In the genomic region with DNA sequence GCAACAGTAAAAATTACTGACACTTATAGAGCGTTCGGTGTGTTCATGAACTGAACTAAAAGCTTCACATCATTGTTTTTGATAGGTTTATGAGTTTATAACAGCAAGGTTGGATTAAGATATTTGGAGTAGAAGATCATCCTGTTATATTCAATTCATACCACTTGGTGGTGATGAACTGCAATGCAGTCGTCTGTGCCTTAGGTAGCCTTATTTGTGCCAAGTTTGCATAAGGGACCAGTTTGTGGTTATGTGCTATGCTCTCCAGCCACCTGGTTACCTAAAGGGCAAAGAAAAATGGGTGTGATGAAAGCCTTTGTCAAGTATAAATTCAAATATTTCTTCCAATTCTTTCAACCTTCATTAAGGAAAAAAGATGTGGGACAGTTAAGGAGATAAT, we compare ENCODE assay signal across 16 cellular contexts.
DNase-seq lines count a peak whose midpoint lies in the region; ATAC-seq and TF ChIP-seq lines count a peak whose summit lies in the region.
"Had no signal": no experiment of that assay in that cellular context is flagged by ENCODE, and none has a peak within 500 bp of the region (broad histone marks: within the 10 kb centered on the region; RNA-seq: fewer than 3 reads in every experiment).

No MANE protein-coding gene starts in this region.

- no peak overlapping the region for H3K23ac ChIP-seq in mesendoderm (ENCODE audit: low read length)

- H3K79me1 ChIP-seq in mesendoderm (ENCODE audit: low read length) = no peaks in the 10 kb centered on the region

- H3K4ac ChIP-seq in mesendoderm (ENCODE audit: low read depth, low read length) = no peak overlapping the region

- no CpG with 5 or more reads among the region's 3 CpGs for WGBS in mesendoderm (ENCODE audit: extremely low coverage, insufficient coverage, low lambda C conversion rate)

- H3K4me1 Mint-ChIP-seq in stimulated activated effector memory CD8-positive, alpha-beta T cell treated with anti-CD3 and anti-CD28 coated beads, Interleukin-12 subunit alpha, Interleukin-12 subunit beta, amount 100 ng/mL, for 72 hours = no peaks in the 10 kb centered on the region
- H3K4me1 Mint-ChIP-seq: activated CD4-positive, alpha-beta T cell treated with anti-CD3 and anti-CD28 coated beads for 36 hours had no signal

- H3K27me3 ChIP-seq in OCI-LY3 (ENCODE audit: low read depth, low read length) (no peaks in the 10 kb centered on the region), mesendoderm (ENCODE audit: insufficient read depth, low read length, poor library complexity) (no peaks in the 10 kb centered on the region)

- H3K27ac ChIP-seq in OCI-LY3 (ENCODE audit: low read length) = no peak overlapping the region
- H3K27ac ChIP-seq in mesendoderm (ENCODE audit: low read depth, low read length) = no peak overlapping the region
- H3K27ac ChIP-seq: prostate gland had no signal

- H3K4me1 ChIP-seq in OCI-LY3 (ENCODE audit: low read length) = no peaks in the 10 kb centered on the region
- H3K4me1 ChIP-seq in mesendoderm (ENCODE audit: control insufficient read depth, low read depth, low read length) = no peaks in the 10 kb centered on the region
- H3K4me1 ChIP-seq: HAP-1, prostate gland had no signal

- H3K9me3 ChIP-seq in OCI-LY3 (ENCODE audit: insufficient read depth, low read length) = no peaks in the 10 kb centered on the region
- H3K9me3 ChIP-seq: HAP-1, prostate gland had no signal

- no peak overlapping the region for H4K5ac ChIP-seq in mesendoderm (ENCODE audit: low read length)

- no peak overlapping the region for H3K9ac ChIP-seq in OCI-LY3 (ENCODE audit: low read length)
- H3K9ac ChIP-seq in mesendoderm (ENCODE audit: low read length) = no peak overlapping the region

- ATAC-seq in stimulated activated effector memory CD8-positive, alpha-beta T cell treated with anti-CD3 and anti-CD28 coated beads, Interleukin-12 subunit alpha, Interleukin-12 subunit beta, amount 100 ng/mL, for 72 hours = no peak
- ATAC-seq: activated CD4-positive, alpha-beta T cell treated with anti-CD3 and anti-CD28 coated beads for 36 hours had no signal

- no peaks in the 10 kb centered on the region for H4K20me1 ChIP-seq in OCI-LY3 (ENCODE audit: insufficient read depth, low read length)

- no peaks in the 10 kb centered on the region for H3K36me3 Mint-ChIP-seq in stimulated activated effector memory CD8-positive, alpha-beta T cell treated with anti-CD3 and anti-CD28 coated beads, Interleukin-12 subunit alpha, Interleukin-12 subunit beta, amount 100 ng/mL, for 72 hours

- H2BK5ac ChIP-seq in mesendoderm (ENCODE audit: low read length) = no peak overlapping the region

- no peak overlapping the region for H3K27ac Mint-ChIP-seq in stimulated activated effector memory CD8-positive, alpha-beta T cell treated with anti-CD3 and anti-CD28 coated beads, Interleukin-12 subunit alpha, Interleukin-12 subunit beta, amount 100 ng/mL, for 72 hours
- H3K27ac Mint-ChIP-seq: activated CD4-positive, alpha-beta T cell treated with anti-CD3 and anti-CD28 coated beads for 36 hours; dendritic cell treated with granulocyte-macrophage colony-stimulating factor and Interleukin-4, amounts not matched to agents 40 ng/mL and 50 ng/mL, for 4 days had no signal

- H3K4me3 ChIP-seq in OCI-LY3 (ENCODE audit: low read length) (no peak overlapping the region), mesendoderm (ENCODE audit: low read length) (no peak overlapping the region)
- H3K4me3 ChIP-seq: HAP-1, prostate gland had no signal

- peak; percentile 4 to 17 for DNase-seq in NCI-H524 (lab: John Stamatoyannopoulos, UW)
- DNase-seq in NCI-H524 treated with DMSO at 0.1 percent for 48 hours (lab: John Stamatoyannopoulos, UW) = no peak
- peak; percentile 4 for DNase-seq in HT1080 (ENCODE audit: low read depth)
- peak; percentile 6 for DNase-seq in mesendoderm
- DNase-seq in activated effector memory CD4-positive, alpha-beta T cell treated with anti-CD3 and anti-CD28 coated beads, Interleukin-2, amount 50 U/mL, for 16 hours = no peak
- no peak for DNase-seq in stimulated activated CD4-positive, alpha-beta T cell treated with anti-CD3 and anti-CD28 coated beads, Interleukin-4, amount 100 ng/mL, for 4 hours
- DNase-seq in stimulated activated effector memory CD8-positive, alpha-beta T cell treated with anti-CD3 and anti-CD28 coated beads, Interleukin-12 subunit alpha, Interleukin-12 subunit beta, amount 100 ng/mL, for 72 hours (ENCODE audit: low spot score in 2 of 2) = no peak
- DNase-seq: activated CD4-positive, alpha-beta T cell treated with anti-CD3 and anti-CD28 coated beads for 36 hours; activated T-cell treated with anti-CD3 and anti-CD28 coated beads, Interleukin-2, amount 50 U/mL, for 48 hours; amniotic stem cell; NCI-H446 treated with DMSO at 0.1 percent for 48 hours; stimulated activated CD4-positive, alpha-beta T cell treated with anti-CD3 and anti-CD28 coated beads, Interleukin-1b, Interleukin-23, amount 100 ng/mL, for 48 hours had no signal

- no peak overlapping the region for H3K18ac ChIP-seq in mesendoderm (ENCODE audit: low read length)

- peak; percentile 27; the same call in 1 of the 2 replicates for TF ChIP-seq CTCF in OCI-LY3 (IDR thresholded peaks at IDR 0.05; ENCODE audit: low read depth, low read length)

- H3K56ac ChIP-seq in mesendoderm (ENCODE audit: low read length) = no peak overlapping the region

- H2BK15ac ChIP-seq in mesendoderm (replicated peaks; ENCODE audit: low read depth) = no peak overlapping the region

- no peak overlapping the region for H2AFZ ChIP-seq in OCI-LY3 (ENCODE audit: low read depth, low read length)

- H2BK120ac ChIP-seq in mesendoderm (ENCODE audit: low read depth, low read length) = no peak overlapping the region

- H2AK5ac ChIP-seq in mesendoderm (ENCODE audit: low read length) = no peak overlapping the region

- no peak overlapping the region for H4K8ac ChIP-seq in mesendoderm (ENCODE audit: low read depth, low read length)

- no peak overlapping the region for H3K4me2 ChIP-seq in OCI-LY3 (ENCODE audit: low read length)
- no peak overlapping the region for H3K4me2 ChIP-seq in mesendoderm (ENCODE audit: low read length)

- H3K79me2 ChIP-seq in OCI-LY3 (ENCODE audit: low read length) = no peaks in the 10 kb centered on the region
- no peaks in the 10 kb centered on the region for H3K79me2 ChIP-seq in mesendoderm (ENCODE audit: control insufficient read depth, insufficient read depth, low read length)

- no peak overlapping the region for H3K4me3 Mint-ChIP-seq in stimulated activated effector memory CD8-positive, alpha-beta T cell treated with anti-CD3 and anti-CD28 coated beads, Interleukin-12 subunit alpha, Interleukin-12 subunit beta, amount 100 ng/mL, for 72 hours
- H3K4me3 Mint-ChIP-seq: activated CD4-positive, alpha-beta T cell treated with anti-CD3 and anti-CD28 coated beads for 36 hours; dendritic cell treated with granulocyte-macrophage colony-stimulating factor and Interleukin-4, amounts not matched to agents 40 ng/mL and 50 ng/mL, for 4 days had no signal

- H3K36me3 ChIP-seq in OCI-LY3 (replicated peaks; ENCODE audit: low read depth, low read length) (no peaks in the 10 kb centered on the region), mesendoderm (ENCODE audit: control insufficient read depth, insufficient read depth, low read length) (no peaks in the 10 kb centered on the region)
- H3K36me3 ChIP-seq: HAP-1, prostate gland had no signal

- H3K9me3 Mint-ChIP-seq in stimulated activated effector memory CD8-positive, alpha-beta T cell treated with anti-CD3 and anti-CD28 coated beads, Interleukin-12 subunit alpha, Interleukin-12 subunit beta, amount 100 ng/mL, for 72 hours = peaks cover 14% of the 10 kb centered on the region

Comparison
In these comparisons a context has a peak if more than half of its experiments do, and no peak if none do; other contexts are left out.
1. DNase-seq: peak in NCI-H524 (2 of 2), HT1080 (single experiment) and mesendoderm (single experiment); none in NCI-H524 treated with DMSO at 0.1 percent for 48 hours (single experiment), activated effector memory CD4-positive, alpha-beta T cell treated with anti-CD3 and anti-CD28 coated beads, Interleukin-2, amount 50 U/mL, for 16 hours (single experiment), stimulated activated CD4-positive, alpha-beta T cell treated with anti-CD3 and anti-CD28 coated beads, Interleukin-4, amount 100 ng/mL, for 4 hours (0 of 2) and stimulated activated effector memory CD8-positive, alpha-beta T cell treated with anti-CD3 and anti-CD28 coated beads, Interleukin-12 subunit alpha, Interleukin-12 subunit beta, amount 100 ng/mL, for 72 hours (0 of 2).